In the genomic region with DNA sequence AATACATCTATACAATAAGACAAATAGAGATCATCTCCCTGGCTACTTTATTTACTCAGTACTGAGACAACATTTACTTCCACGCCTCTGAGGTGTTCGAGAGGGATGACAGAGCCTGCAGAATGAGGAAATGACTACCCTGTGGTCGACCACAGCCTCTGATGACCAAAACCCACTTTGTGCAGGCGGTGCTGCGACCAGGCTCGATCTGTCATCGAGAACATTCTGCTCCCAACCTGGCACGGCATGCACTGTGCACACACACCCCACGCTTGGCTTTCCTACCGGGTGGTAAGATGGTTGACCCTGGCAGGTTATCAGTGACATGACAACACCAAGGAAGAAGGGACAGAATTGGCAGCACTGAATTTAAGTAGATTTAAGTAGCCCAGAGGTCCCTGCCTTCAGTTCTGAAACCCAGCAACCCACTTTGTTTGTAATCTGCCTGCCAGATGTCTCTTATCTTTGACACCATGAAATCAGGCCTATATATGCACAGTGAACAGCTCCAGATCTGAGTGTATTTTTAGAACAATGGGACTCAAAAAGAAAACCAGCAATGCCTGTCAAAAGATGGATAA, we compare ENCODE assay signal across 7 cellular contexts. TPM values are rescaled to one million over a fixed set of nuclear protein-coding genes. Genes with fewer than 3 reads are reported as not detected.
DNase-seq lines count a peak whose midpoint lies in the region; ATAC-seq and TF ChIP-seq lines count a peak whose summit lies in the region.

No MANE protein-coding gene starts in this region.

- H3K79me2 ChIP-seq in smooth muscle cell (ENCODE audit: low read depth): no peaks in the 10 kb centered on the region

- no peaks in the 10 kb centered on the region for H3K36me3 ChIP-seq in smooth muscle cell (ENCODE audit: low read depth)

- no peaks in the 10 kb centered on the region for H4K20me1 ChIP-seq in smooth muscle cell (ENCODE audit: low read depth)

- H3K27ac ChIP-seq in smooth muscle cell (ENCODE audit: low read depth): peak overlapping the region; percentile 91

- peaks cover 13% of the 10 kb centered on the region for H3F3A ChIP-seq in smooth muscle cell (ENCODE audit: low read depth)

- TF ChIP-seq CTCF in foreskin fibroblast (IDR thresholded peaks at IDR 0.05; ENCODE audit: low read depth, low read length) (no peak), smooth muscle cell (IDR thresholded peaks at IDR 0.05; ENCODE audit: borderline replicate concordance, insufficient read depth, poor library complexity, severe bottlenecking) (no peak)

- H3K9ac ChIP-seq in smooth muscle cell (ENCODE audit: low read depth): peak overlapping the region; percentile 81

- WGBS in smooth muscle cell (ENCODE audit: low lambda C conversion rate): 17% methylated on average over 10 of the region's 10 CpGs

- H3K4me3 ChIP-seq in foreskin fibroblast (ENCODE audit: low read depth in 1 of 2, low read length in 2 of 2): no peak overlapping the region
- H3K4me3 ChIP-seq in smooth muscle cell: no peak overlapping the region

- no peak overlapping the region for H2AFZ ChIP-seq in smooth muscle cell (ENCODE audit: low read depth)

- H3K27me3 ChIP-seq in smooth muscle cell (ENCODE audit: low read depth): no peaks in the 10 kb centered on the region

- peak overlapping the region; percentile 64 for H3K4me2 ChIP-seq in smooth muscle cell

- H3K4me1 ChIP-seq in smooth muscle cell (ENCODE audit: low read depth): peaks cover 15% of the 10 kb centered on the region

- DNase-seq in NCI-H2029 (lab: John Stamatoyannopoulos, UW) (peak; percentile 83), foreskin fibroblast (peak; percentile 66 to 74), smooth muscle cell (lab: John Stamatoyannopoulos, UW; ENCODE audit: unreplicated experiment) (no peak), HuH-7.5 (ENCODE audit: low spot score) (no peak)
- peak; percentile 11 for DNase-seq in activated CD8-positive, alpha-beta memory T cell treated with anti-CD3 and anti-CD28 coated beads, Interleukin-2, amount 50 U/mL, for 1 hour (ENCODE audit: extremely low read depth)

- ATAC-seq in GM18508 (IDR thresholded peaks at IDR 0.05; ENCODE audit: insufficient read depth, unreplicated experiment) (peak; percentile 77), HG02623 (IDR thresholded peaks at IDR 0.05; ENCODE audit: unreplicated experiment) (peak; percentile 88)

- H3K9me3 ChIP-seq in smooth muscle cell (replicated peaks; ENCODE audit: low read depth): no peaks in the 10 kb centered on the region

RNA-seq across cellular contexts. Expression of a gene that starts 42.6 kb away (rescaled TPM):
- 17.0 and 20.4 TPM in 2 replicates for total RNA-seq in smooth muscle cell
- 14.2 and 20.0 TPM in 2 replicates for polyA plus RNA-seq in smooth muscle cell

RNA-seq across cellular contexts. Expression of a gene that starts 42.9 kb away (rescaled TPM):
- total RNA-seq in smooth muscle cell: 40.2 and 59.1 TPM in 2 replicates
- 13.5 and 19.6 TPM in 2 replicates for polyA plus RNA-seq in smooth muscle cell

Comparison
In these comparisons a context has a peak if more than half of its experiments do, and no peak if none do; other contexts are left out.
1. DNase-seq: peak in NCI-H2029 (single experiment), activated CD8-positive, alpha-beta memory T cell treated with anti-CD3 and anti-CD28 coated beads, Interleukin-2, amount 50 U/mL, for 1 hour (single experiment) and foreskin fibroblast (2 of 2); none in smooth muscle cell (single experiment) and HuH-7.5 (single experiment).